ENCODE assay signal across 18 cellular contexts in the genomic region with DNA sequence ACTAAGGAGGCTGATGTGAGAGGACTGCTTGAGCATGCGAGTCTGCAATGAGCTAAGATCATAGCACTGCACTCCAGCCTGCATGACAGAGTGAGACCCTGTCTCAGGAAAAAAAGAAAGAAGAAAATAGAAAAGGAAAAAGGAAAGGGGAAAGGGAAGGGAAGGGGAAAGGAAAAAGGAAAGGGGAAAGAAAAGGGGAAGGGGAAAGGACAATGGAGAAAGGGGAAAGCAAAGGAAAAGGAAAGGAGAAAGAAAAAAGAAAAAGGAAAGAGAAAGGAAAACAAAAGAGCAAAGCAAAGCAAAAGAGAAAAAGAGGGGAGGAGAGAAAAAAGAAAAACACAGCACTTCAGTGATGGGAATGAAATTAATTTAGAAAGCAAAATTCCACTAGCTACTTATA.
DNase-seq lines count a peak whose midpoint lies in the region; ATAC-seq and TF ChIP-seq lines count a peak whose summit lies in the region.
"Had no signal": no experiment of that assay in that cellular context is flagged by ENCODE, and none has a peak within 500 bp of the region (broad histone marks: within the 10 kb centered on the region; RNA-seq: fewer than 3 reads in every experiment).

No MANE protein-coding gene starts in this region.

- CTCF ChIA-PET in activated CD4-positive, alpha-beta T cell treated with anti-CD3 and anti-CD28 coated beads, Interleukin-2, amount 10 ng/mL, durations not matched to agents 7 days and 5 days (lab: Charles Lee), result interaction anchor here (1.6 kb wide), 1 partner anchor 31 kb away, joined by 4 read pairs; no protein-coding TSS in a partner anchor

- TF ChIP-seq CTCF in progenitor cell of endocrine pancreas (IDR thresholded peaks at IDR 0.05; ENCODE audit: unreplicated experiment), result no peak

- POLR2A ChIA-PET in activated CD4-positive, alpha-beta T cell treated with anti-CD3 and anti-CD28 coated beads, Interleukin-2, amount 10 ng/mL, durations not matched to agents 7 days and 5 days (lab: Charles Lee), result no interaction called here

- intact Hi-C loops in Right ventricle myocardium inferior (cut with DNase I), result no loop called here

- peaks cover 72% of the 10 kb centered on the region for H3K4me1 Mint-ChIP-seq in activated CD4-positive, alpha-beta T cell treated with anti-CD3 and anti-CD28 coated beads, Interleukin-2, amount 10 ng/mL, durations not matched to agents 7 days and 5 days
- H3K4me1 Mint-ChIP-seq in T-helper 17 cell (peaks cover 51% of the 10 kb centered on the region), progenitor cell of endocrine pancreas (ENCODE audit: low read depth) (peaks cover 15% of the 10 kb centered on the region)
- peaks cover 50 to 78% of the 10 kb centered on the region in 2 donors for H3K4me1 Mint-ChIP-seq in effector memory CD8-positive, alpha-beta T cell (ENCODE audit: low read depth in 2 of 2)

- H3K4me3 Mint-ChIP-seq in activated CD4-positive, alpha-beta T cell treated with anti-CD3 and anti-CD28 coated beads, Interleukin-2, amount 10 ng/mL, durations not matched to agents 7 days and 5 days, result peak overlapping the region; percentile 33
- peak overlapping the region; percentile 75 for H3K4me3 Mint-ChIP-seq in T-helper 17 cell
- peak overlapping the region in 1 of 2 donors; percentile 30 for H3K4me3 Mint-ChIP-seq in effector memory CD8-positive, alpha-beta T cell
- H3K4me3 Mint-ChIP-seq in progenitor cell of endocrine pancreas (ENCODE audit: low read depth), result no peak overlapping the region

- TF ChIP-seq POLR2A in erythroblast (IDR thresholded peaks at IDR 0.05; ENCODE audit: low read length), result no peak

- peak overlapping the region; percentile 10 for H3K27ac Mint-ChIP-seq in activated CD4-positive, alpha-beta T cell treated with anti-CD3 and anti-CD28 coated beads, Interleukin-2, amount 10 ng/mL, durations not matched to agents 7 days and 5 days
- H3K27ac Mint-ChIP-seq in T-helper 17 cell (peak overlapping the region; percentile 91), progenitor cell of endocrine pancreas (peak overlapping the region; percentile 74)
- peak overlapping the region; percentile 6 to 23 for H3K27ac Mint-ChIP-seq in effector memory CD8-positive, alpha-beta T cell

- no peaks in the 10 kb centered on the region for H3K9me3 ChIP-seq in T-helper 17 cell (ENCODE audit: control insufficient read depth, low read length, poor library complexity, severe bottlenecking)
- H3K9me3 ChIP-seq: A549, breast epithelium, pancreas had no signal

- H3K9me3 Mint-ChIP-seq in activated CD4-positive, alpha-beta T cell treated with anti-CD3 and anti-CD28 coated beads, Interleukin-2, amount 10 ng/mL, durations not matched to agents 7 days and 5 days, result peaks cover 4% of the 10 kb centered on the region
- no peaks in the 10 kb centered on the region for H3K9me3 Mint-ChIP-seq in effector memory CD8-positive, alpha-beta T cell
- no peaks in the 10 kb centered on the region for H3K9me3 Mint-ChIP-seq in progenitor cell of endocrine pancreas (ENCODE audit: low read depth)
- H3K9me3 Mint-ChIP-seq: CD8-positive, alpha-beta memory T cell had no signal

- DNase-seq in activated CD4-positive, alpha-beta T cell treated with anti-CD3 and anti-CD28 coated beads, Interleukin-2, amount 10 ng/mL, durations not matched to agents 7 days and 5 days, result no peak
- no peak for DNase-seq in activated CD4-positive, alpha-beta T cell treated with anti-CD3 and anti-CD28 coated beads for 4 hours
- DNase-seq in T-helper 17 cell (no peak), progenitor cell of endocrine pancreas (ENCODE audit: low spot score, unreplicated experiment) (no peak), Right ventricle myocardium inferior (ENCODE audit: missing footprints) (no peak), HUDEP-2 (lab: John Stamatoyannopoulos, UW; ENCODE audit: unreplicated experiment in 76 of 76) (no peak), erythroblast (lab: John Stamatoyannopoulos, UW) (no peak)
- DNase-seq in effector memory CD8-positive, alpha-beta T cell, result no peak
- DNase-seq: activated naive CD4-positive, alpha-beta T cell treated with Interleukin-2 at 50 U/mL for 16 hours; EL; kidney; NCI-H1930; pancreas; Right ventricle myocardium superior; T-helper 9 cell had no signal

- ATAC-seq in T-helper 17 cell, result no peak
- ATAC-seq in effector memory CD8-positive, alpha-beta T cell (replicated peaks), result no peak
- no peak for ATAC-seq in Right ventricle myocardium inferior
- ATAC-seq: A549, pancreas had no signal

- peaks cover 8% of the 10 kb centered on the region for H3K36me3 Mint-ChIP-seq in activated CD4-positive, alpha-beta T cell treated with anti-CD3 and anti-CD28 coated beads, Interleukin-2, amount 10 ng/mL, durations not matched to agents 7 days and 5 days (ENCODE audit: low read depth)
- H3K36me3 Mint-ChIP-seq in T-helper 17 cell (ENCODE audit: low read depth) (no peaks in the 10 kb centered on the region), progenitor cell of endocrine pancreas (ENCODE audit: insufficient read depth) (no peaks in the 10 kb centered on the region)
- H3K36me3 Mint-ChIP-seq in effector memory CD8-positive, alpha-beta T cell (ENCODE audit: insufficient read depth), result peaks cover 8% of the 10 kb centered on the region

- no peaks in the 10 kb centered on the region for H3K27me3 Mint-ChIP-seq in activated CD4-positive, alpha-beta T cell treated with anti-CD3 and anti-CD28 coated beads, Interleukin-2, amount 10 ng/mL, durations not matched to agents 7 days and 5 days
- H3K27me3 Mint-ChIP-seq in T-helper 17 cell (no peaks in the 10 kb centered on the region), progenitor cell of endocrine pancreas (no peaks in the 10 kb centered on the region)
- no peaks in the 10 kb centered on the region for H3K27me3 Mint-ChIP-seq in effector memory CD8-positive, alpha-beta T cell
- H3K27me3 Mint-ChIP-seq: CD8-positive, alpha-beta memory T cell had no signal

Comparison
In these comparisons a context has a peak if more than half of its experiments do, and no peak if none do; other contexts are left out.
1. H3K27ac Mint-ChIP-seq: peak in every context shown above with its lines; median percentile 91 in T-helper 17 cell; 74 in progenitor cell of endocrine pancreas; 14 in effector memory CD8-positive, alpha-beta T cell; 10 in activated CD4-positive, alpha-beta T cell treated with anti-CD3 and anti-CD28 coated beads, Interleukin-2, amount 10 ng/mL, durations not matched to agents 7 days and 5 days.